In genomic region chr7:122072272-122072671, GRCh38 we compare ENCODE assay signal across 8 cellular contexts.
"Had no signal": no experiment of that assay in that cellular context is flagged by ENCODE, and none has a peak within 500 bp of the region (broad histone marks: within the 10 kb centered on the region; RNA-seq: fewer than 3 reads in every experiment).

No MANE protein-coding gene starts in this region.

- DNase-seq: GDM1, GF-D8 had no signal

- ATAC-seq: GM12878 had no signal

- H3K4me3 ChIP-seq: GM12878 had no signal

- FAIRE-seq: G401.6, GM12878, GM12891, GM12892, GM18507, GM19239 had no signal
